ENCODE assay signal across 8 cellular contexts in genomic region chr7:1665721-1666250, GRCh38. TPM values are rescaled to one million over a fixed set of nuclear protein-coding genes. Genes with fewer than 3 reads are reported as not detected.
DNase-seq lines count a peak whose midpoint lies in the region; ATAC-seq, FAIRE-seq and TF ChIP-seq lines count a peak whose summit lies in the region.

No MANE protein-coding gene starts in this region.

- H3K4me3 ChIP-seq in SK-N-MC (peak overlapping the region; percentile 75), small intestine (ENCODE audit: low read depth in 1 of 2, low read length in 2 of 2) (peak overlapping the region; percentile 42 to 46)

- DNase-seq in NCI-H345 (lab: John Stamatoyannopoulos, UW) (peak; percentile 16), NCI-H345 treated with DMSO at 0.1 percent for 48 hours (lab: John Stamatoyannopoulos, UW; ENCODE audit: unreplicated experiment) (no peak), SK-N-MC (ENCODE audit: low read depth, low spot score) (no peak), cardiac septum (ENCODE audit: low spot score) (peak; percentile 80), small intestine (no peak), foreskin keratinocyte (no peak)

- H3K36me3 ChIP-seq in SK-N-MC (ENCODE audit: insufficient read depth, low read length) = no peaks in the 10 kb centered on the region
- H3K36me3 ChIP-seq in small intestine (ENCODE audit: control insufficient read depth in 2 of 2, insufficient read depth in 2 of 2, low read length in 2 of 2) = no peaks in the 10 kb centered on the region

- WGBS in small intestine, 3 donors = 0 to 1% (median 0%) methylated on average over 20 to 71 of the region's 71 CpGs

- H3K27me3 ChIP-seq in small intestine (ENCODE audit: control insufficient read depth in 2 of 2, insufficient read depth in 2 of 2, low read length in 2 of 2) = peaks cover 27 to 36% of the 10 kb centered on the region in 2 donors
- H3K27me3 ChIP-seq in foreskin keratinocyte = peaks cover 89% of the 10 kb centered on the region

- TF ChIP-seq CTCF in foreskin keratinocyte (conservative IDR thresholded peaks at IDR 0.05) = no peak

- H3K9me3 ChIP-seq in SK-N-MC (ENCODE audit: low read depth, low read length) (no peaks in the 10 kb centered on the region), small intestine (ENCODE audit: control insufficient read depth, low read depth) (no peaks in the 10 kb centered on the region)

- H3K9ac ChIP-seq in SK-N-MC (ENCODE audit: insufficient read length) = no peak overlapping the region

- no peak overlapping the region for H3K27ac ChIP-seq in SK-N-MC
- H3K27ac ChIP-seq in small intestine (ENCODE audit: low read depth in 1 of 2, low read length in 1 of 2) = no peak overlapping the region
- no peak overlapping the region for H3K27ac ChIP-seq in foreskin keratinocyte

- peaks cover 0 to 2% of the 10 kb centered on the region in 2 donors for H3K4me1 ChIP-seq in small intestine (ENCODE audit: control insufficient read depth in 2 of 2, insufficient read depth in 1 of 2, low read depth in 1 of 2, low read length in 1 of 2)
- H3K4me1 ChIP-seq in foreskin keratinocyte = no peaks in the 10 kb centered on the region

- FAIRE-seq in small intestine (lab: Jason Lieb, UNC) = no peak

- intact Hi-C loops in cardiac septum (cut with DNase I) = loop anchor here (2.0 to 5.0 kb wide), 3 partner anchors 47 to 542 kb away; no protein-coding TSS in a partner anchor

- ATAC-seq in GM19467 (IDR thresholded peaks at IDR 0.05; ENCODE audit: unreplicated experiment) (no peak), foreskin keratinocyte (no peak), HG02973 (IDR thresholded peaks at IDR 0.05; ENCODE audit: unreplicated experiment) (no peak)

RNA-seq across cellular contexts. Expression of gene ELFN1, which starts 4.3 kb away (rescaled TPM):
- total RNA-seq in cardiac septum (7.4 TPM), foreskin keratinocyte (0.10 TPM in 1 of 2 replicates, not detected in the other)
- polyA plus RNA-seq in small intestine (1 to 10 TPM in 1 of 3 donors, not detected in 2; 2.0 TPM), foreskin keratinocyte (0.02 and 0.06 TPM in 2 replicates)

Comparison
In these comparisons a context has a peak if more than half of its experiments do, and no peak if none do; other contexts are left out.
1. DNase-seq: peak in NCI-H345 (single experiment) and cardiac septum (single experiment); none in NCI-H345 treated with DMSO at 0.1 percent for 48 hours (single experiment), SK-N-MC (single experiment), small intestine (single experiment) and foreskin keratinocyte (0 of 2).